In genomic region chr4:153232768-153233167, GRCh38 we compare ENCODE assay signal across 1 cellular context.
TF ChIP-seq lines count a peak whose summit lies in the region.

No MANE protein-coding gene starts in this region.

TF ChIP-seq in HEK293, 187 proteins besides CTCF, POLR2A, EP300 and RAD21 (continued from another document):
- peak; percentile 75 for TF ChIP-seq REST (tag by site-specific recombination; IDR thresholded peaks at IDR 0.05)
- no peak for TF ChIP-seq KLF16 (tag by site-specific recombination; IDR thresholded peaks at IDR 0.05)
- TF ChIP-seq ZNF239 (tag by site-specific recombination; IDR thresholded peaks at IDR 0.05): no peak
- TF ChIP-seq, protein P1, sequence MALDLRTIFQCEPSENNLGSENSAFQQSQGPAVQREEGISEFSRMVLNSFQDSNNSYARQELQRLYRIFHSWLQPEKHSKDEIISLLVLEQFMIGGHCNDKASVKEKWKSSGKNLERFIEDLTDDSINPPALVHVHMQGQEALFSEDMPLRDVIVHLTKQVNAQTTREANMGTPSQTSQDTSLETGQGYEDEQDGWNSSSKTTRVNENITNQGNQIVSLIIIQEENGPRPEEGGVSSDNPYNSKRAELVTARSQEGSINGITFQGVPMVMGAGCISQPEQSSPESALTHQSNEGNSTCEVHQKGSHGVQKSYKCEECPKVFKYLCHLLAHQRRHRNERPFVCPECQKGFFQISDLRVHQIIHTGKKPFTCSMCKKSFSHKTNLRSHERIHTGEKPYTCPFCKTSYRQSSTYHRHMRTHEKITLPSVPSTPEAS (tag by site-specific recombination; IDR thresholded peaks at IDR 0.05): no peak
- no peak for TF ChIP-seq ZNF18 (tag by site-specific recombination; IDR thresholded peaks at IDR 0.05)
- peak; percentile 60 for TF ChIP-seq KLF1 (tag by site-specific recombination; IDR thresholded peaks at IDR 0.05)
- no peak for TF ChIP-seq ZNF785 (tag by site-specific recombination; IDR thresholded peaks at IDR 0.05)
- no peak for TF ChIP-seq HOXA7 (CRISPR knock-in tag; IDR thresholded peaks at IDR 0.05; ENCODE audit: borderline replicate concordance)
- peak; percentile 24; the same call in 1 of the 2 replicates for TF ChIP-seq PRDM4 (tag by site-specific recombination; IDR thresholded peaks at IDR 0.05)
- TF ChIP-seq, protein P2, sequence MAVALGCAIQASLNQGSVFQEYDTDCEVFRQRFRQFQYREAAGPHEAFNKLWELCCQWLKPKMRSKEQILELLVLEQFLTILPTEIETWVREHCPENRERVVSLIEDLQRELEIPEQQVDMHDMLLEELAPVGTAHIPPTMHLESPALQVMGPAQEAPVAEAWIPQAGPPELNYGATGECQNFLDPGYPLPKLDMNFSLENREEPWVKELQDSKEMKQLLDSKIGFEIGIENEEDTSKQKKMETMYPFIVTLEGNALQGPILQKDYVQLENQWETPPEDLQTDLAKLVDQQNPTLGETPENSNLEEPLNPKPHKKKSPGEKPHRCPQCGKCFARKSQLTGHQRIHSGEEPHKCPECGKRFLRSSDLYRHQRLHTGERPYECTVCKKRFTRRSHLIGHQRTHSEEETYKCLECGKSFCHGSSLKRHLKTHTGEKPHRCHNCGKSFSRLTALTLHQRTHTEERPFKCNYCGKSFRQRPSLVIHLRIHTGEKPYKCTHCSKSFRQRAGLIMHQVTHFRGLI (tag by site-specific recombination; IDR thresholded peaks at IDR 0.05): no peak
- no peak for TF ChIP-seq ZNF155 (tag by site-specific recombination; IDR thresholded peaks at IDR 0.05)
- TF ChIP-seq HOXC10 (CRISPR knock-in tag; IDR thresholded peaks at IDR 0.05): no peak
- TF ChIP-seq EGR2 (tag by site-specific recombination; IDR thresholded peaks at IDR 0.05; ENCODE audit: low read depth): 0 out of 2 replicates have a peak, but pooled peaks have one; percentile 19
- TF ChIP-seq SP7 (tag by site-specific recombination; IDR thresholded peaks at IDR 0.05): no peak
- TF ChIP-seq ZNF544 (tag by site-specific recombination; IDR thresholded peaks at IDR 0.05): no peak
- 0 out of 2 replicates have a peak, but pooled peaks have one; percentile 7 for TF ChIP-seq ZBTB44 (tag by site-specific recombination; IDR thresholded peaks at IDR 0.05)
- no peak for TF ChIP-seq ZNF510 (tag by site-specific recombination; IDR thresholded peaks at IDR 0.05; ENCODE audit: insufficient replicate concordance)
- no peak for TF ChIP-seq ZNF266 (tag by site-specific recombination; IDR thresholded peaks at IDR 0.05; ENCODE audit: low read depth)
- TF ChIP-seq ZNF792 (tag by site-specific recombination; IDR thresholded peaks at IDR 0.05): no peak
- no peak for TF ChIP-seq PATZ1 (tag by site-specific recombination; IDR thresholded peaks at IDR 0.05)
- TF ChIP-seq ZNF341 (tag by site-specific recombination; IDR thresholded peaks at IDR 0.05; ENCODE audit: low read depth): no peak
- TF ChIP-seq ZNF311 (tag by site-specific recombination; IDR thresholded peaks at IDR 0.05; ENCODE audit: borderline replicate concordance): no peak
- TF ChIP-seq ZBTB20 (tag by site-specific recombination; IDR thresholded peaks at IDR 0.05): peak; percentile 34; the same call in 1 of the 2 replicates
- no peak for TF ChIP-seq KLF8 (tag by site-specific recombination; IDR thresholded peaks at IDR 0.05)
- TF ChIP-seq ZNF654 (tag by site-specific recombination; IDR thresholded peaks at IDR 0.05; ENCODE audit: low read depth): peak; percentile 24; the same call in 1 of the 2 replicates
